In the genomic region with DNA sequence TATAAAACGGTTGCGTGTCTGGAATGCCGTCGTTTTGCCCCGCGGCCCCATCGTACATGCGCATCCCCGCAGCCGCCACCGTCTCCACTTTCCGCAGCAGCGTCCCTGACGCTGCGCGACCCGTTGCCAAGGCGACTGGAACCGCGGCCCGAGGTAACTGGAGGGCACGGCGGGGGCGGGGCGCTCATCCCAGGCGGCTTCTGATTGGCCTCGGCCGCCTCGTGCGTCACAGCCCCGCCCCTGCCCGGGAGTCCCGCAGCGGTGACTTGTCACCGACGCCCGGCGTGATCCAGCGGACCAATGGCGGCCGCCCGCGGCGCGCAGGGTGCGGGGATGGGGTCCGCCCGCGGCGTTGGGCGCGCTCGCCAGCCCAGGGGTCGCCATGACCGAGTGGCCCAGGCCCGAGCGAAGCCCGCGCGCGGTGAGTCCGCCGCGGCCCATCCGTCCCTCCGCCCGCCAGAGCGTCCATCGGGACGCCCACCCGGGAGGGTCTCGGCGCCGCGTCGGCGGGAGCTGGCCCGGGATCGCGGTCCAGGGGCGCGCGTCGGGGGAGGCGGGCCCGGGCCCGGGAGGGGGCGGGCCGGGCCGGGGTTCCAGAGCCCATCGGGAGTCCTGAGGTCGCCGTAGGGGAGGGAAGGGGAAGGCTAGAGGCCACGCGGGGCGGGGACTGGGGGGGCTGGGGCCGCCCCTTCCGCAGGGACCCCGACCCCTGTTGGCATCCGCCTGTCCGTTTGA, we compare ENCODE assay signal across 8 cellular contexts. TPM values are rescaled to one million over a fixed set of nuclear protein-coding genes. Genes with fewer than 3 reads are reported as not detected.
DNase-seq lines count a peak whose midpoint lies in the region; ATAC-seq, FAIRE-seq and TF ChIP-seq lines count a peak whose summit lies in the region.

A gene with protein sequence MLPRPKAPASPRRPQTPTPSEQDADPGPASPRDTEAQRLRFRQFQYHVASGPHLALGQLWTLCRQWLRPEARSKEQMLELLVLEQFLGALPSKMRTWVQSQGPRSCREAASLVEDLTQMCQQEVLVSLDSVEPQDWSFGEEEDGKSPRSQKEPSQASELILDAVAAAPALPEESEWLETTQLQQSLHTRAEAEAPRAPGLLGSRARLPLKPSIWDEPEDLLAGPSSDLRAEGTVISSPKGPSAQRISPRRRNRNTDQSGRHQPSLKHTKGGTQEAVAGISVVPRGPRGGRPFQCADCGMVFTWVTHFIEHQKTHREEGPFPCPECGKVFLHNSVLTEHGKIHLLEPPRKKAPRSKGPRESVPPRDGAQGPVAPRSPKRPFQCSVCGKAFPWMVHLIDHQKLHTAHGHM (plus strand): TSS at position 285 of the 735 bp plus-strand sequence. CDS start 3,812 bp downstream, outside the sequence.

- ATAC-seq in memory B cell (ENCODE audit: low read depth) (peak; percentile 44), GM19467 (IDR thresholded peaks at IDR 0.05; ENCODE audit: unreplicated experiment) (no peak), GM19324 (IDR thresholded peaks at IDR 0.05; ENCODE audit: low FRiP score, unreplicated experiment) (no peak)
- ATAC-seq in stimulated activated naive B cell treated with anti-CD40 and anti-IgM and Interleukin-4, amounts not matched to agents 10 μg/mL and 1 μg/mL and 100 μg/mL, for 72 hours (replicated peaks), result peak; percentile 95 to 98

- H3K4me3 Mint-ChIP-seq in endothelial cell (ENCODE audit: unreplicated experiment), result no peak within 1 kb of the TSS
- H3K4me3 Mint-ChIP-seq in memory B cell, result no peak within 1 kb of the TSS
- peak within 1 kb of the TSS; percentile 81 to 84 for H3K4me3 Mint-ChIP-seq in stimulated activated naive B cell treated with anti-CD40 and anti-IgM and Interleukin-4, amounts not matched to agents 10 μg/mL and 1 μg/mL and 100 μg/mL, for 72 hours

- peaks cover 29% of the 10 kb centered on the region for H3K36me3 Mint-ChIP-seq in endothelial cell (ENCODE audit: low read depth, unreplicated experiment)
- peaks cover 7% of the 10 kb centered on the region for H3K36me3 Mint-ChIP-seq in memory B cell
- H3K36me3 Mint-ChIP-seq in stimulated activated naive B cell treated with anti-CD40 and anti-IgM and Interleukin-4, amounts not matched to agents 10 μg/mL and 1 μg/mL and 100 μg/mL, for 72 hours, result peaks cover 13 to 25% of the 10 kb centered on the region in 2 donors

- no peak for FAIRE-seq in H54 (lab: Jason Lieb, UNC)

- peaks cover 35% of the 10 kb centered on the region for H3K9me3 Mint-ChIP-seq in endothelial cell (ENCODE audit: unreplicated experiment)
- peaks cover 13% of the 10 kb centered on the region for H3K9me3 Mint-ChIP-seq in memory B cell
- peaks cover 20 to 24% of the 10 kb centered on the region in 2 donors for H3K9me3 Mint-ChIP-seq in stimulated activated naive B cell treated with anti-CD40 and anti-IgM and Interleukin-4, amounts not matched to agents 10 μg/mL and 1 μg/mL and 100 μg/mL, for 72 hours

- no peak for TF ChIP-seq CTCF in endothelial cell (IDR thresholded peaks at IDR 0.05; ENCODE audit: unreplicated experiment)

- no peak within 1 kb of the TSS for H3K27ac Mint-ChIP-seq in endothelial cell (ENCODE audit: unreplicated experiment)
- H3K27ac Mint-ChIP-seq in memory B cell, result no peak within 1 kb of the TSS
- H3K27ac Mint-ChIP-seq in stimulated activated naive B cell treated with anti-CD40 and anti-IgM and Interleukin-4, amounts not matched to agents 10 μg/mL and 1 μg/mL and 100 μg/mL, for 72 hours, result peak within 1 kb of the TSS; percentile 91

- peak; percentile 73 for DNase-seq in DMS 273 treated with DMSO at 0.1 percent for 48 hours (lab: John Stamatoyannopoulos, UW)
- peak; percentile 82 for DNase-seq in SK-N-DZ (ENCODE audit: low spot score)
- DNase-seq in endothelial cell (ENCODE audit: low spot score), result peak; percentile 9
- no peak for DNase-seq in memory B cell (ENCODE audit: low spot score in 2 of 2)
- peak; percentile 81 for DNase-seq in stimulated activated naive B cell treated with anti-CD40 and anti-IgM and Interleukin-4, amounts not matched to agents 10 μg/mL and 1 μg/mL and 100 μg/mL, for 72 hours
- DNase-seq in H54 (ENCODE audit: insufficient read length, low spot score), result no peak

- H3K27me3 Mint-ChIP-seq in endothelial cell (ENCODE audit: unreplicated experiment), result peaks cover 17% of the 10 kb centered on the region
- peaks cover 18% of the 10 kb centered on the region for H3K27me3 Mint-ChIP-seq in memory B cell
- peaks cover 40 to 54% of the 10 kb centered on the region in 2 donors for H3K27me3 Mint-ChIP-seq in stimulated activated naive B cell treated with anti-CD40 and anti-IgM and Interleukin-4, amounts not matched to agents 10 μg/mL and 1 μg/mL and 100 μg/mL, for 72 hours

- TF ChIP-seq POLR2A in H54 (IDR thresholded peaks at IDR 0.05; ENCODE audit: low read depth, low read length), result no peak

- H3K4me1 Mint-ChIP-seq in endothelial cell (ENCODE audit: unreplicated experiment) (no peaks in the 10 kb centered on the region), memory B cell (no peaks in the 10 kb centered on the region)
- H3K4me1 Mint-ChIP-seq in stimulated activated naive B cell treated with anti-CD40 and anti-IgM and Interleukin-4, amounts not matched to agents 10 μg/mL and 1 μg/mL and 100 μg/mL, for 72 hours, result peaks cover 7 to 14% of the 10 kb centered on the region in 2 donors

RNA-seq across cellular contexts. Expression of the gene that starts here (rescaled TPM):
- polyA plus RNA-seq in SK-N-DZ (2014; cell fraction: cytosol; rRNA removed), result 2.3 and 4.3 TPM in 2 replicates
- polyA plus RNA-seq in SK-N-DZ (2014; cell fraction: nucleus; rRNA removed), result 3.3 and 6.2 TPM in 2 replicates
- total RNA-seq in endothelial cell (ENCODE audit: unreplicated experiment), result not detected

Comparison
In these comparisons a context has a peak if more than half of its experiments do, and no peak if none do; other contexts are left out.
1. Peak in DNase-seq in endothelial cell; RNA of the gene not detected or under 1 TPM.
2. DNase-seq: peak in DMS 273 treated with DMSO at 0.1 percent for 48 hours (single experiment), SK-N-DZ (single experiment) and stimulated activated naive B cell treated with anti-CD40 and anti-IgM and Interleukin-4, amounts not matched to agents 10 μg/mL and 1 μg/mL and 100 μg/mL, for 72 hours (single experiment); none in memory B cell (0 of 2) and H54 (single experiment).
3. H3K4me3 Mint-ChIP-seq: peak in stimulated activated naive B cell treated with anti-CD40 and anti-IgM and Interleukin-4, amounts not matched to agents 10 μg/mL and 1 μg/mL and 100 μg/mL, for 72 hours (2 of 2); none in endothelial cell (single experiment) and memory B cell (single experiment).
4. ATAC-seq: peak in memory B cell (single experiment) and stimulated activated naive B cell treated with anti-CD40 and anti-IgM and Interleukin-4, amounts not matched to agents 10 μg/mL and 1 μg/mL and 100 μg/mL, for 72 hours (2 of 2); none in GM19467 (single experiment) and GM19324 (single experiment).